ENCODE assay signal across 8 cellular contexts in the genomic region with DNA sequence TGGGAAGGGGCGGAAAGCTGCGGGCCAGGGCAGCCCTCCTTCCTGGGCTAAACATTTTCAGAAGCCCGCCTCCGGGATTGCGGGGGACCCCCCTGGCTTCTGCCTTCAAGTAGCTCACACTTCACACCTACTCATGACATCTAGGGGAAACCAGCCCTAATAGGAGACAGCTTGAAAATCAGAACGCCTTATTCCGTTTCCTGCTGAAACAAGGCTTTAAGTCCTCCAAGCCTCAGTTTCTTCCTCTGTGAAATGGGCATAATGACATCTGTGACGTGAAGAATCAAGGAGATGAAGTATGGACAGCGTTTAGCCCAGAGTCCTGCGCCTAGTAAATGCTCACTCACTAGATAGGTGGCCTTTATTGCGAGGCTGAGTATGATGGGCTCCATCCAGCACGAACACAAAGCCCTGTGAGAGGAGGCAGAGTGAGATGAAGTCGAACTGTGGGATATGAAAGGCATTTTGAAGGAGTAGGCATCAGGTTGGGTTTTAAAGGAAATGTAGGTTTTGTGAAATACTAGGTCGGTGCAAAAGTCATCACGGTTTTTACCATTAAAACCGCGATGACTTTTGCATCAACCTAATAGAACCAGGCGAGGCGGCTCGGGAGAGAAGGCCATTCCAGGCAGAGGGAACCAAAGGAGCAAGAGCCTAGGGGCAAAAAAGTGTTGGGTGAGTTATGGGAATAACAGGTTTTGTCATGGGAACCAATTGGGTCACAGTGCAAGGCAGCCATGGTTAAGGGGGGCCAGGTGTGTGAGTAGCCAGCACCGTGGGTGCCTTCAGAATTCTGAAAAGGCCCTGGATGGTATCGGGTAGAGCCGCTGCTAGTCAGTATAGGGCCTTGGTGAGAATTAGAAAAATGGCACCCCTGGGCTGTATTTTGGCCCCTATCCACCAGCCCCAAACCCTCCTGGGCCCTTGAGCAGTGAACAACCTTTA. TPM values are rescaled to one million over a fixed set of nuclear protein-coding genes. Genes with fewer than 3 reads are reported as not detected.
DNase-seq lines count a peak whose midpoint lies in the region; ATAC-seq and TF ChIP-seq lines count a peak whose summit lies in the region.

No MANE protein-coding gene starts in this region.

- H3K27me3 ChIP-seq in OCI-LY1 (ENCODE audit: insufficient read depth, low read length): no peaks in the 10 kb centered on the region
- H3K27me3 ChIP-seq in esophagus (ENCODE audit: control insufficient read depth in 1 of 2, insufficient read depth in 2 of 2, low read length in 2 of 2): no peaks in the 10 kb centered on the region
- no peaks in the 10 kb centered on the region for H3K27me3 ChIP-seq in prostate gland (replicated peaks; ENCODE audit: insufficient read depth)

- H3K9ac ChIP-seq in OCI-LY1 (ENCODE audit: low read length): peak overlapping the region; percentile 68

- H2AFZ ChIP-seq in OCI-LY1 (ENCODE audit: low read length): peak overlapping the region; percentile 65; the same call in 1 of the 2 replicates

- H3K36me3 ChIP-seq in OCI-LY1 (ENCODE audit: insufficient read depth, low read length) (no peaks in the 10 kb centered on the region), esophagus (ENCODE audit: control insufficient read depth in 2 of 2, insufficient read depth in 2 of 2, low read length in 1 of 2) (no peaks in the 10 kb centered on the region), prostate gland (no peaks in the 10 kb centered on the region)

- no peaks in the 10 kb centered on the region for H4K20me1 ChIP-seq in OCI-LY1 (ENCODE audit: insufficient read depth, low read length)

- TF ChIP-seq CTCF in GM12875 (IDR thresholded peaks at IDR 0.05; ENCODE audit: borderline replicate concordance, insufficient read depth, low read depth, low read length) (no peak), OCI-LY1 (IDR thresholded peaks at IDR 0.05; ENCODE audit: low read length) (no peak), prostate gland (IDR thresholded peaks at IDR 0.05) (no peak)

- TF ChIP-seq POLR2A in prostate gland (IDR thresholded peaks at IDR 0.05): no peak

- H3F3A ChIP-seq in OCI-LY1 (ENCODE audit: insufficient read depth, low read length): 0 out of 2 replicates have a peak, but pooled peaks cover 2% of the 10 kb centered on the region

- H3K9me3 ChIP-seq in OCI-LY1 (ENCODE audit: low read length) (no peaks in the 10 kb centered on the region), esophagus (ENCODE audit: control insufficient read depth in 2 of 2, insufficient read depth in 1 of 2, low read depth in 1 of 2, low read length in 1 of 2) (no peaks in the 10 kb centered on the region), prostate gland (no peaks in the 10 kb centered on the region)

- no peaks in the 10 kb centered on the region for H3K9me2 ChIP-seq in OCI-LY1 (ENCODE audit: low read depth, low read length)

- peaks cover 30% of the 10 kb centered on the region for H3K79me2 ChIP-seq in OCI-LY1 (ENCODE audit: insufficient read depth, low read length)

- intact Hi-C loops in prostate gland (cut with DNase I): loop anchor here (10.0 kb wide), 2 partner anchors 71 to 429 kb away; partner anchors contain the start of genes AK8, SPACA9, STKLD1 and SURF4

- DNase-seq in prostate gland (ENCODE audit: low spot score) (no peak), HCEC 1CT (no peak), NCI-H1048 (lab: John Stamatoyannopoulos, UW) (no peak), NCI-H128 (lab: John Stamatoyannopoulos, UW; ENCODE audit: unreplicated experiment) (no peak)

- peak overlapping the region; percentile 81 for H3K4me2 ChIP-seq in OCI-LY1 (ENCODE audit: low read length)

- H3K27ac ChIP-seq in OCI-LY1 (ENCODE audit: low read depth, low read length, poor library complexity, severe bottlenecking): no peak overlapping the region
- peak overlapping the region; percentile 92 to 93 for H3K27ac ChIP-seq in esophagus (ENCODE audit: low read depth in 2 of 2, low read length in 1 of 2)
- peak overlapping the region; percentile 92 to 96 for H3K27ac ChIP-seq in prostate gland

- ATAC-seq in GM21737 (IDR thresholded peaks at IDR 0.05; ENCODE audit: unreplicated experiment): no peak

- peak overlapping the region; percentile 96 for H3K4me3 ChIP-seq in GM12875 (ENCODE audit: low read depth, low read length)
- peak overlapping the region; percentile 96 for H3K4me3 ChIP-seq in OCI-LY1 (ENCODE audit: low read depth, low read length, poor library complexity, severe bottlenecking)
- H3K4me3 ChIP-seq in esophagus (ENCODE audit: low read depth in 1 of 2, low read length in 2 of 2): peak overlapping the region; percentile 70 to 82
- peak overlapping the region; percentile 85 to 100 for H3K4me3 ChIP-seq in prostate gland

- WGBS in esophagus, 2 donors: 63 to 64% methylated on average over 23 of the region's 23 CpGs
- WGBS in prostate gland: 60% methylated on average over 23 of the region's 23 CpGs

- peaks cover 43% of the 10 kb centered on the region for H3K4me1 ChIP-seq in OCI-LY1 (ENCODE audit: insufficient read depth, low read length, severe bottlenecking)
- H3K4me1 ChIP-seq in esophagus (ENCODE audit: control insufficient read depth in 2 of 2, insufficient read depth in 2 of 2, low read length in 1 of 2): peaks cover 0 to 3% of the 10 kb centered on the region in 2 donors
- peaks cover 6% of the 10 kb centered on the region for H3K4me1 ChIP-seq in prostate gland (replicated peaks)

RNA-seq across cellular contexts. Expression of gene TSC1, which starts 1.0 kb away (rescaled TPM):
- polyA plus RNA-seq in esophagus: 10 to 100 TPM in 1 of 2 donors, 1 to 10 TPM in 1; 8.9 to 14.3 TPM
- 10 to 100 TPM; 27.7 to 82.2 TPM for total RNA-seq in prostate gland

RNA-seq across cellular contexts. Expression of gene GFI1B, which starts 33.0 kb away (rescaled TPM):
- under 1 TPM; 0.02 TPM for polyA plus RNA-seq in esophagus
- under 1 TPM in 1 of 2 donors, not detected in 1; 0.85 TPM for total RNA-seq in prostate gland
